ENCODE assay signal across 8 cellular contexts in the genomic region with DNA sequence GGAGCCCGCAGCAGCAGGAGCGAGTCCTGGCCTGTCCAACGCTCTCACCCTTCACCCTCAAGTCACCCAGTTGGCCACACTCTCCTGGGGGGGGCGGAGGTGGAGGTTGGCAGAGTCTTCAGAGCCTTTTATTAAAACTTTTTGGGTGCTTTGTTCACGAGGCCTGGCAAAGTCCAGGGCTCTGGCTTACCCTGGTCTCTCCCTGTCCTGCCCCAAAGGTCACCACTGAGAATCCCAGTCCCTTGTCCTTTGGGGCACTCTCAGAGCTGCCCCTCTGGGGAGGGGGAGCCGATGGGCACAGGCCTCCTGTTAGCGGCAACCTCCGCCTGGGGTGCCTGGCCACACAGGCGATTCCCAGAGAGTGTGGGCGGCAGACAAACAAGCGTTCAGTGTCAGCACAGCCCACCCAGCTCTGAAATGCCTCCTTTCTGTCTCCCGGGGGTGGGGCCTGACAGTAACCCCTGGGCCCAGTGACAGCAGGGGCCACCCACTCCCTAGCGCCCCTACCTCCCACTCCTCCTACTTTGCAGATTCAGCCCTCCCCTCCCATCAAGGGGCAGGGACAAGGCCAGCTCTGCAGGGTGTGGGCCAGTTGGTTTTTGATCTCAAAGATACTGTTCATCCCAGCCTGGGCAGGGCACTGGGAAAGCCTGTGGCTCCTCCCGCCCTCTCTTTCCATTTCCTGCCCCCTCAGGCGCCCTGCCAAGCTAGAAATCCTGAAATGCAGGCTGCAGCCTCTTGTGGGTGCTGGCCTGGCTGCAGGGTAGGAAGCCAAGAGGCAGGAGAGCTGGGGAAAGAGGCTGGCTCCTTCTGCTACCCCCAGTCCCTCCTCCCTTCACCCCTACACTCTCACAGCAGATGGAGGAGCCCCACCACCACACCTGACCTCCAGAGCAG. TPM values are rescaled to one million over a fixed set of nuclear protein-coding genes. Genes with fewer than 3 reads are reported as not detected.
DNase-seq lines count a peak whose midpoint lies in the region; ATAC-seq, FAIRE-seq and TF ChIP-seq lines count a peak whose summit lies in the region.

No MANE protein-coding gene starts in this region.

- no TSS peak for BruUV-seq in K562 (replicated peaks; lab: Mats Ljungman, UMichigan)

- no peaks in the 10 kb centered on the region for H3K79me2 ChIP-seq in K562 (ENCODE audit: control insufficient read depth, insufficient read depth, low read length)

- ATAC-seq in Right ventricle myocardium inferior (peak; percentile 65), K562 (no peak), left lobe of liver (peak; percentile 86), GM21529 (IDR thresholded peaks at IDR 0.05; ENCODE audit: unreplicated experiment) (no peak)
- no peak for ATAC-seq in stimulated activated memory B cell treated with anti-CD40 and anti-IgM and Interleukin-4, amounts not matched to agents 10 μg/mL and 1 μg/mL and 100 μg/mL, for 72 hours

- no peaks in the 10 kb centered on the region for H3K36me3 Mint-ChIP-seq in stimulated activated memory B cell treated with anti-CD40 and anti-IgM and Interleukin-4, amounts not matched to agents 10 μg/mL and 1 μg/mL and 100 μg/mL, for 72 hours

- no peak for FAIRE-seq in K562 (lab: Jason Lieb, UNC)

- POLR2A ChIA-PET in K562 (lab: Yijun Ruan, JAX), result interaction anchor here (0.6 to 1.5 kb wide), 2 partner anchors 9 to 127 kb away, joined by 3 to 4 read pairs; partner anchors contain the start of gene NUBP1

- H3K4me3 Mint-ChIP-seq in stimulated activated memory B cell treated with anti-CD40 and anti-IgM and Interleukin-4, amounts not matched to agents 10 μg/mL and 1 μg/mL and 100 μg/mL, for 72 hours, result no peak overlapping the region

- H3K36me3 ChIP-seq in K562 (ENCODE audit: control insufficient read depth, insufficient read depth, low read length), result no peaks in the 10 kb centered on the region

- in situ Hi-C loops in K562 (cut with MboI), result no loop called here

- peaks cover 15 to 38% of the 10 kb centered on the region in 2 experiments; a peak in 4 of 5 replicates for H3K4me1 ChIP-seq in K562 (replicated peaks in 1 of 2; ENCODE audit: control insufficient read depth in 2 of 2, insufficient read depth in 2 of 2, low read length in 2 of 2)

- no peak for TF ChIP-seq EP300 in K562 (IDR thresholded peaks at IDR 0.05; ENCODE audit: low read length)

- no peak overlapping the region for H3K27ac Mint-ChIP-seq in stimulated activated memory B cell treated with anti-CD40 and anti-IgM and Interleukin-4, amounts not matched to agents 10 μg/mL and 1 μg/mL and 100 μg/mL, for 72 hours

- no peak for TF ChIP-seq CTCF in K562 (IDR thresholded peaks at IDR 0.05 in 2 of 3, conservative IDR thresholded peaks at IDR 0.05 in 1 of 3; ENCODE audit: insufficient read depth in 2 of 3, low read depth in 1 of 3, low read length in 3 of 3)

- peaks cover 26% of the 10 kb centered on the region for H3K4me1 Mint-ChIP-seq in stimulated activated memory B cell treated with anti-CD40 and anti-IgM and Interleukin-4, amounts not matched to agents 10 μg/mL and 1 μg/mL and 100 μg/mL, for 72 hours

- WGBS in K562 (ENCODE audit: insufficient coverage, low coverage, missing lambda C conversion rate), result 11% methylated on average over 15 of the region's 15 CpGs

- TF ChIP-seq POLR2A in K562 (conservative IDR thresholded peaks at IDR 0.05), result no peak

- DNase-seq in Right ventricle myocardium inferior (ENCODE audit: missing footprints) (peak; percentile 76), cardiac septum (ENCODE audit: low spot score) (no peak), K562 (ENCODE audit: extremely low read depth in 1 of 4, low spot score in 3 of 4) (peak in 2 of 4 experiments; percentile 21 to 33), left lobe of liver (ENCODE audit: low spot score) (peak; percentile 86)
- DNase-seq in stimulated activated CD4-positive, alpha-beta T cell treated with anti-CD3 and anti-CD28 coated beads, Interleukin-2, amount 100 ng/mL, for 24 hours, result no peak
- DNase-seq in stimulated activated naive CD4-positive, alpha-beta T cell treated with Interleukin-2 at 50 U/mL for 16 hours (lab: John Stamatoyannopoulos, UW), result no peak

- no peaks in the 10 kb centered on the region for H3K9me1 ChIP-seq in K562 (ENCODE audit: control insufficient read depth, insufficient read depth, low read length)

- intact Hi-C loops in Right ventricle myocardium inferior (cut with DNase I), result loop anchor here (1.0 to 5.0 kb wide), 2 partner anchors 37 to 120 kb away; partner anchors contain the start of gene EMP2
- intact Hi-C loops in cardiac septum (cut with DNase I), result loop anchor here (2.0 kb wide), 1 partner anchor 36 kb away; the partner anchor contains the start of gene EMP2
- intact Hi-C loops in K562 (cut with micrococcal nuclease), result no loop called here

- no peaks in the 10 kb centered on the region for H3K9me3 Mint-ChIP-seq in stimulated activated memory B cell treated with anti-CD40 and anti-IgM and Interleukin-4, amounts not matched to agents 10 μg/mL and 1 μg/mL and 100 μg/mL, for 72 hours

- no peak overlapping the region for H2AFZ ChIP-seq in K562 (ENCODE audit: low read depth, low read length)

- no peak overlapping the region for H3K4me2 ChIP-seq in K562 (ENCODE audit: insufficient read depth, low read length)

- TF ChIP-seq RAD21 in K562 (CRISPR knock-in tag; conservative IDR thresholded peaks at IDR 0.05 in 1 of 2, IDR thresholded peaks at IDR 0.05 in 1 of 2), result no peak

- H3K4me3 ChIP-seq in K562, result no peak overlapping the region

- H3K9ac ChIP-seq in K562 (ENCODE audit: insufficient read depth in 1 of 2, low read depth in 2 of 2, low read length in 2 of 2), result no peak overlapping the region

- peaks cover 41% of the 10 kb centered on the region for H3K27me3 Mint-ChIP-seq in stimulated activated memory B cell treated with anti-CD40 and anti-IgM and Interleukin-4, amounts not matched to agents 10 μg/mL and 1 μg/mL and 100 μg/mL, for 72 hours

- no peaks in the 10 kb centered on the region for H3K9me3 ChIP-seq in K562 (replicated peaks; ENCODE audit: control insufficient read depth, insufficient read depth, low read depth, low read length)

- H3K27ac ChIP-seq in K562 (ENCODE audit: extremely low read depth, low read depth, low read length), result no peak overlapping the region

- H4K20me1 ChIP-seq in K562 (replicated peaks; ENCODE audit: control insufficient read depth, insufficient read depth, low read length), result no peaks in the 10 kb centered on the region

- CTCF ChIA-PET in K562 (lab: Yijun Ruan, JAX; ENCODE audit: low intra/inter-chr PET ratio), result no interaction called here

- peaks cover 2 to 29% of the 10 kb centered on the region in 2 experiments; a peak in 4 of 5 replicates for H3K27me3 ChIP-seq in K562 (ENCODE audit: control insufficient read depth in 2 of 2, insufficient read depth in 2 of 2, low read length in 2 of 2)

TF ChIP-seq in K562, 482 proteins besides CTCF, POLR2A, EP300 and RAD21:
- peak; percentile 38; the same call in 1 of the 2 replicates for TF ChIP-seq EGR1 (conservative IDR thresholded peaks at IDR 0.05)
- no peak for TF ChIP-seq ETV5 (CRISPR knock-in tag; IDR thresholded peaks at IDR 0.05; ENCODE audit: low read depth)

RNA-seq across cellular contexts. Expression of gene EMP2, which starts 36.6 kb away (rescaled TPM):
- total RNA-seq in Right ventricle myocardium inferior, result 110 TPM
- 51.1 TPM for total RNA-seq in cardiac septum
- total RNA-seq in K562 (2011; cell fraction: chromatin; rRNA removed; ENCODE audit: low replicate concordance), result 5.2 and 10.4 TPM in 2 replicates
- 3.8 and 5.5 TPM in 2 replicates for total RNA-seq in K562 (2011; cell fraction: nucleolus; rRNA removed)
- total RNA-seq in K562 (2011; cell fraction: nucleoplasm; rRNA removed), result 4.5 and 8.7 TPM in 2 replicates
- total RNA-seq in K562 (2014; rRNA removed), result 0.73 and 0.98 TPM in 2 replicates
- 2.1 and 2.9 TPM in 2 replicates for total RNA-seq in K562 (2014; rRNA removed; fragmentation: Illumina TruSeq; extraction: Trizol)
- 0.76 and 1.4 TPM in 2 replicates for total RNA-seq in K562 (2015; rRNA removed; fragmentation: Illumina TruSeq; extraction: Trizol)
- 3.3 TPM in 2 replicates for total RNA-seq in K562 (2021)
- 5.6 and 6.2 TPM in 2 replicates for polyA plus RNA-seq in K562 (2011; rRNA removed)
- polyA plus RNA-seq in K562 (2011; cell fraction: cytosol; rRNA removed), result 6.1 and 8.6 TPM in 2 replicates
- polyA plus RNA-seq in K562 (2011; cell fraction: nucleus; rRNA removed), result 2.2 and 3.7 TPM in 2 replicates
- 4.0 and 5.3 TPM in 2 replicates for polyA plus RNA-seq in K562 (2012)
- polyA plus RNA-seq in K562 (2014; fragmentation: Illumina TruSeq; extraction: Trizol), result 3.1 and 3.8 TPM in 2 replicates
- polyA plus RNA-seq in K562 (2014; fragmentation: Nextera tagmentation; extraction: Ambion mirVana), result 1 to 10 TPM; 3.1 TPM
- 0.78 and 0.89 TPM in 2 replicates for polyA plus RNA-seq in K562 (2014; rRNA removed)
- 6.8 and 11.1 TPM in 2 replicates for polyA minus RNA-seq in K562 (2011; rRNA and poly(A)+ RNA removed)
- 3.0 and 3.7 TPM in 2 replicates for polyA minus RNA-seq in K562 (2011; cell fraction: cytosol; rRNA and poly(A)+ RNA removed)
- 1.1 and 1.3 TPM in 2 replicates for polyA minus RNA-seq in K562 (2011; cell fraction: nucleus; rRNA and poly(A)+ RNA removed)
- 86.6 TPM for total RNA-seq in left lobe of liver

Comparison
In these comparisons a context has a peak if more than half of its experiments do, and no peak if none do; other contexts are left out.
1. DNase-seq: peak in Right ventricle myocardium inferior (single experiment) and left lobe of liver (single experiment); none in cardiac septum (single experiment), stimulated activated CD4-positive, alpha-beta T cell treated with anti-CD3 and anti-CD28 coated beads, Interleukin-2, amount 100 ng/mL, for 24 hours (0 of 2) and stimulated activated naive CD4-positive, alpha-beta T cell treated with Interleukin-2 at 50 U/mL for 16 hours (single experiment).
2. ATAC-seq: peak in Right ventricle myocardium inferior (single experiment) and left lobe of liver (single experiment); none in K562 (single experiment), GM21529 (single experiment) and stimulated activated memory B cell treated with anti-CD40 and anti-IgM and Interleukin-4, amounts not matched to agents 10 μg/mL and 1 μg/mL and 100 μg/mL, for 72 hours (single experiment).